1 cellular context compared by ENCODE assay signal in genomic region chr22:35618427-35619223, GRCh38.
TF ChIP-seq lines count a peak whose summit lies in the region.

No MANE protein-coding gene starts in this region.

TF ChIP-seq in IMR-90, 13 proteins besides CTCF, POLR2A, EP300 and RAD21 (continued from another document):
- TF ChIP-seq, protein P1, sequence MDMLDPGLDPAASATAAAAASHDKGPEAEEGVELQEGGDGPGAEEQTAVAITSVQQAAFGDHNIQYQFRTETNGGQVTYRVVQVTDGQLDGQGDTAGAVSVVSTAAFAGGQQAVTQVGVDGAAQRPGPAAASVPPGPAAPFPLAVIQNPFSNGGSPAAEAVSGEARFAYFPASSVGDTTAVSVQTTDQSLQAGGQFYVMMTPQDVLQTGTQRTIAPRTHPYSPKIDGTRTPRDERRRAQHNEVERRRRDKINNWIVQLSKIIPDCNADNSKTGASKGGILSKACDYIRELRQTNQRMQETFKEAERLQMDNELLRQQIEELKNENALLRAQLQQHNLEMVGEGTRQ (IDR thresholded peaks at IDR 0.05; ENCODE audit: low read depth, low read length): no peak
- TF ChIP-seq RCOR1 (IDR thresholded peaks at IDR 0.05; ENCODE audit: insufficient replicate concordance, low read length) (no peak), RFX5 (IDR thresholded peaks at IDR 0.05; ENCODE audit: low read depth, low read length) (no peak), CEBPB (IDR thresholded peaks at IDR 0.05; ENCODE audit: low read depth, low read length) (no peak), FOS (IDR thresholded peaks at IDR 0.05; ENCODE audit: low read depth, low read length) (no peak), MAZ (IDR thresholded peaks at IDR 0.05; ENCODE audit: borderline replicate concordance, low read depth, low read length) (no peak)
